ENCODE assay signal across 8 cellular contexts in genomic region chr10:42552188-42553063, GRCh38.
DNase-seq lines count a peak whose midpoint lies in the region; ATAC-seq and TF ChIP-seq lines count a peak whose summit lies in the region.

No MANE protein-coding gene starts in this region.

- peaks cover 42% of the 10 kb centered on the region for H3K4me1 Mint-ChIP-seq in activated naive CD8-positive, alpha-beta T cell (ENCODE audit: low read depth)

- H3K9me3 Mint-ChIP-seq in activated naive CD8-positive, alpha-beta T cell (ENCODE audit: low read depth) = peaks cover 8% of the 10 kb centered on the region

- peaks cover 2% of the 10 kb centered on the region for H3K27me3 Mint-ChIP-seq in activated naive CD8-positive, alpha-beta T cell

- DNase-seq in GM10248 (ENCODE audit: extremely low spot score) = peak; percentile 91
- peak; percentile 93 for DNase-seq in NCI-H1092 treated with DMSO at 0.1 percent for 48 hours (lab: John Stamatoyannopoulos, UW)
- peak; percentile 96 for DNase-seq in glomerular visceral epithelial cell (ENCODE audit: extremely low spot score)
- DNase-seq in occipital lobe (lab: John Stamatoyannopoulos, UW) = peak; percentile 89

- peak overlapping the region; percentile 97 for H3K4me3 Mint-ChIP-seq in activated naive CD8-positive, alpha-beta T cell

- peaks cover 17% of the 10 kb centered on the region for H3K36me3 Mint-ChIP-seq in activated naive CD8-positive, alpha-beta T cell

- TF ChIP-seq CTCF in GM10248 (IDR thresholded peaks at IDR 0.05; ENCODE audit: control extremely low read depth, extremely low read depth, low read depth, missing control alignments) = no peak

- POLR2A ChIA-PET in GM10248 (lab: Yijun Ruan, JAX) = no interaction called here

- peak overlapping the region; percentile 27 for H3K27ac ChIP-seq in temporal lobe (ENCODE audit: low read depth, low read length)

- peak overlapping the region; percentile 93 for H3K27ac Mint-ChIP-seq in activated naive CD8-positive, alpha-beta T cell

- CTCF ChIA-PET in GM10248 (lab: Yijun Ruan, JAX) = no interaction called here

- ATAC-seq in HG02623 (IDR thresholded peaks at IDR 0.05; ENCODE audit: unreplicated experiment) (peak; percentile 95), SK-N-SH treated with all-trans-retinoic acid at 6 μM for 48 hours (peak; percentile 94)

TF ChIP-seq in SK-N-SH treated with all-trans-retinoic acid at 6 μM for 48 hours, 23 proteins besides CTCF, POLR2A, EP300 and RAD21:
- TF ChIP-seq RARB (CRISPR knock-in tag; IDR thresholded peaks at IDR 0.05) = no peak
- TF ChIP-seq TSHZ2 (CRISPR knock-in tag; IDR thresholded peaks at IDR 0.05) = no peak
- no peak for TF ChIP-seq OSR1 (CRISPR knock-in tag; IDR thresholded peaks at IDR 0.05)
- TF ChIP-seq CSDC2 (CRISPR knock-in tag; IDR thresholded peaks at IDR 0.05) = no peak
- no peak for TF ChIP-seq PPARA (CRISPR knock-in tag; IDR thresholded peaks at IDR 0.05; ENCODE audit: borderline replicate concordance)
- no peak for TF ChIP-seq PATZ1 (CRISPR knock-in tag; IDR thresholded peaks at IDR 0.05; ENCODE audit: borderline replicate concordance)
- TF ChIP-seq TCF4 (CRISPR knock-in tag; IDR thresholded peaks at IDR 0.05; ENCODE audit: borderline replicate concordance) = no peak
- no peak for TF ChIP-seq ZNF8 (CRISPR knock-in tag; IDR thresholded peaks at IDR 0.05)
- TF ChIP-seq ESRRG (CRISPR knock-in tag; IDR thresholded peaks at IDR 0.05) = no peak
- no peak for TF ChIP-seq ARNTL (CRISPR knock-in tag; IDR thresholded peaks at IDR 0.05; ENCODE audit: borderline replicate concordance, low read depth)
- no peak for TF ChIP-seq ZNF565 (CRISPR knock-in tag; conservative IDR thresholded peaks at IDR 0.05; ENCODE audit: low read depth)
- TF ChIP-seq CREB5 (CRISPR knock-in tag; IDR thresholded peaks at IDR 0.05; ENCODE audit: low read depth) = no peak
- TF ChIP-seq BACH2 (CRISPR knock-in tag; IDR thresholded peaks at IDR 0.05; ENCODE audit: borderline replicate concordance) = no peak
- no peak for TF ChIP-seq CSRNP3 (CRISPR knock-in tag; IDR thresholded peaks at IDR 0.05)
- TF ChIP-seq ZFP30 (CRISPR knock-in tag; IDR thresholded peaks at IDR 0.05) = no peak
- no peak for TF ChIP-seq SNAI2 (CRISPR knock-in tag; IDR thresholded peaks at IDR 0.05)
- no peak for TF ChIP-seq ISL1 (CRISPR knock-in tag; IDR thresholded peaks at IDR 0.05)
- TF ChIP-seq ZFP3 (CRISPR knock-in tag; IDR thresholded peaks at IDR 0.05) = no peak

Comparison
In these comparisons a context has a peak if more than half of its experiments do, and no peak if none do; other contexts are left out.
1. Peak in every context shown above with its lines: DNase-seq, ATAC-seq and H3K27ac ChIP-seq.